In genomic region chr7:116392806-116393205, GRCh38 we compare ENCODE assay signal across 17 cellular contexts.
"Had no signal": no experiment of that assay in that cellular context is flagged by ENCODE, and none has a peak within 500 bp of the region (broad histone marks: within the 10 kb centered on the region; RNA-seq: fewer than 3 reads in every experiment).

No MANE protein-coding gene starts in this region.

- DNase-seq: activated CD4-positive, alpha-beta T cell treated with anti-CD3 and anti-CD28 coated beads, Interleukin-2, amount 10 ng/mL, durations not matched to agents 7 days and 5 days; activated CD4-positive, CD25-positive, alpha-beta regulatory T cell; activated CD8-positive, alpha-beta memory T cell treated with anti-CD3 and anti-CD28 coated beads, Interleukin-2, amount 50 U/mL, for 48 hours; activated gamma-delta T cell treated with Interleukin-2 at 50 U/mL for 16 hours; activated T-cell treated with anti-CD3 and anti-CD28 coated beads, Interleukin-2, amount 50 U/mL, for 72 hours; amniotic stem cell; cortex of kidney; effector memory CD8-positive, alpha-beta T cell; left cardiac atrium; mammary epithelial cell; naive B cell; stimulated activated CD4-positive, alpha-beta T cell treated with anti-CD3 and anti-CD28 coated beads, Interleukin-4, amount 100 ng/mL, for 24 hours; stimulated activated naive CD4-positive, alpha-beta T cell treated with Interleukin-2 at 50 U/mL for 16 hours; substantia nigra; transverse colon had no signal

- H3K36me3 ChIP-seq: neural progenitor cell, transverse colon had no signal

- H2AFZ ChIP-seq: neural progenitor cell, parathyroid adenoma had no signal

- H3K79me2 ChIP-seq: parathyroid adenoma had no signal

- H3K4me1 ChIP-seq: neural progenitor cell, parathyroid adenoma, transverse colon had no signal

- H3K9me3 ChIP-seq: transverse colon had no signal

- H3K4me3 ChIP-seq: neural progenitor cell, transverse colon had no signal

- H3K4me2 ChIP-seq: neural progenitor cell had no signal

- H3K27ac ChIP-seq: neural progenitor cell, parathyroid adenoma, transverse colon had no signal

- H3K9ac ChIP-seq: neural progenitor cell, parathyroid adenoma had no signal

- H3K27me3 ChIP-seq: neural progenitor cell, transverse colon had no signal

- ATAC-seq: activated T-cell treated with anti-CD3 and anti-CD28 coated beads, Interleukin-2, amount 50 U/mL, for 72 hours; effector memory CD8-positive, alpha-beta T cell had no signal
